In the genomic region with DNA sequence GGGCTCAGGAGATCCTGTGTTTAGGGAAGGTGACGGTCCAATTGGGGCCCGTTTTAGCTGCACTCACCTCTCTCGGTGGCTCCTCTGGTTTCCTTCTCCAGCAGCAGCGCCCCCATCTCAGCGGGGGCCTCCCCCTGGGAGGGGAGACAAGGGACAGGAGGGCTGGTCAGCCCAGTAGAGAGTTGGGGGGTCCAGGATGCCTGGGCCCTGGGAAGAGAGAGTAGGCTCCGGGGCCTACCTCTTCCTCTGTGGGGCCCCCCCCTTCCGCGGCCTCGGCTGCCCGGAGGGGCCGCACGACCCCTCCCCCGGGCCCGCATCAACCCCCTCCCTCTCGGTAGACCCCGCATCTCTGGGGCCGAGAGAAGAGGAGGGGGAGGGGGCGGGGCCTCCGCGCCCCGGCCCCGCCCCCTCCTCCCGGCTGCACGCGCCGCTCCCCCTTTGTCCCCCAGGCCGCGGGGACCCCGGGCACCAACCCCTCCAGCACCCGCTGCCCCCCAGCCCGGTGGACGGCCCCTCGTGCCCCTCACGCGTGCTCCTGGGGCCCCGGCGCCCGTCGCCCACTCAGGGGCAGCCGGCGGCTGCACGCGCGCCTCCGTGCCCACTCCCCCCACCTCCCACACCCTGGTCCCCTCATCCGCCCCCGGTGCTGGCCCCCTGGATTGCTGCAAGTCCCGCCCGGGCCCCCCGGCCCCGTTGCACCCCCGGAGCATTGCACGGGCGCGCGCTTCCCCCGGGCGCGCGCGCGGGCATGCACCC, we compare ENCODE assay signal across 1 cellular context.
A peak's percentile ranks its signal among the peaks of the same experiment; 100 is the strongest.
TF ChIP-seq lines count a peak whose summit lies in the region.

No MANE protein-coding gene starts in this region.

TF ChIP-seq in HepG2, 621 proteins besides CTCF, POLR2A, EP300 and RAD21 (continues in another document):
- TF ChIP-seq MYC (CRISPR knock-in tag; IDR thresholded peaks at IDR 0.05; ENCODE audit: borderline replicate concordance), result 0 out of 2 replicates have a peak, but pooled peaks have one; percentile 28
- peak; percentile 34; the same call in 1 of the 2 replicates for TF ChIP-seq ZFY (CRISPR knock-in tag; IDR thresholded peaks at IDR 0.05)
- TF ChIP-seq, protein P1, sequence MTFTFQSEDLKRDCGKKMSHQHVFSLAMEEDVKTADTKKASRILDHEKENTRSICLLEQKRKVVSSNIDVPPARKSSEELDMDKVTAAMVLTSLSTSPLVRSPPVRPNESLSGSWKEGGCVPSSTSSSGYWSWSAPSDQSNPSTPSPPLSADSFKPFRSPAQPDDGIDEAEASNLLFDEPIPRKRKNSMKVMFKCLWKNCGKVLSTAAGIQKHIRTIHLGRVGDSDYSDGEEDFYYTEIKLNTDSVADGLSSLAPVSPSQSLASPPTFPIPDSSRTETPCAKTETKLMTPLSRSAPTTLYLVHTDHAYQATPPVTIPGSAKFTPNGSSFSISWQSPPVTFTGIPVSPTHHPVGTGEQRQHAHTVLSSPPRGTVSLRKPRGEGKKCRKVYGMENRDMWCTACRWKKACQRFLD (CRISPR knock-in tag; IDR thresholded peaks at IDR 0.05; ENCODE audit: borderline replicate concordance), result no peak
- TF ChIP-seq, protein P2, sequence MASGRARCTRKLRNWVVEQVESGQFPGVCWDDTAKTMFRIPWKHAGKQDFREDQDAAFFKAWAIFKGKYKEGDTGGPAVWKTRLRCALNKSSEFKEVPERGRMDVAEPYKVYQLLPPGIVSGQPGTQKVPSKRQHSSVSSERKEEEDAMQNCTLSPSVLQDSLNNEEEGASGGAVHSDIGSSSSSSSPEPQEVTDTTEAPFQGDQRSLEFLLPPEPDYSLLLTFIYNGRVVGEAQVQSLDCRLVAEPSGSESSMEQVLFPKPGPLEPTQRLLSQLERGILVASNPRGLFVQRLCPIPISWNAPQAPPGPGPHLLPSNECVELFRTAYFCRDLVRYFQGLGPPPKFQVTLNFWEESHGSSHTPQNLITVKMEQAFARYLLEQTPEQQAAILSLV (CRISPR knock-in tag; IDR thresholded peaks at IDR 0.05; ENCODE audit: borderline replicate concordance), result no peak
- TF ChIP-seq ELF3 (CRISPR knock-in tag; IDR thresholded peaks at IDR 0.05), result no peak
- TF ChIP-seq EEA1 (CRISPR knock-in tag; IDR thresholded peaks at IDR 0.05; ENCODE audit: borderline replicate concordance), result peak; percentile 5; the same call in 1 of the 2 replicates
- no peak for TF ChIP-seq JARID2 (CRISPR knock-in tag; IDR thresholded peaks at IDR 0.05; ENCODE audit: insufficient replicate concordance)
- TF ChIP-seq NPAS2 (CRISPR knock-in tag; IDR thresholded peaks at IDR 0.05; ENCODE audit: borderline replicate concordance), result no peak
- peak; percentile 13; the same call in 1 of the 2 replicates for TF ChIP-seq ZNF839 (CRISPR knock-in tag; IDR thresholded peaks at IDR 0.05; ENCODE audit: borderline replicate concordance)
- TF ChIP-seq ZSCAN30 (CRISPR knock-in tag; IDR thresholded peaks at IDR 0.05), result no peak
- no peak for TF ChIP-seq MYNN (CRISPR knock-in tag; IDR thresholded peaks at IDR 0.05; ENCODE audit: low read depth)
- TF ChIP-seq ETV5 (CRISPR knock-in tag; IDR thresholded peaks at IDR 0.05; ENCODE audit: borderline replicate concordance), result 0 out of 2 replicates have a peak, but pooled peaks have one; percentile 12
- TF ChIP-seq, protein P3, sequence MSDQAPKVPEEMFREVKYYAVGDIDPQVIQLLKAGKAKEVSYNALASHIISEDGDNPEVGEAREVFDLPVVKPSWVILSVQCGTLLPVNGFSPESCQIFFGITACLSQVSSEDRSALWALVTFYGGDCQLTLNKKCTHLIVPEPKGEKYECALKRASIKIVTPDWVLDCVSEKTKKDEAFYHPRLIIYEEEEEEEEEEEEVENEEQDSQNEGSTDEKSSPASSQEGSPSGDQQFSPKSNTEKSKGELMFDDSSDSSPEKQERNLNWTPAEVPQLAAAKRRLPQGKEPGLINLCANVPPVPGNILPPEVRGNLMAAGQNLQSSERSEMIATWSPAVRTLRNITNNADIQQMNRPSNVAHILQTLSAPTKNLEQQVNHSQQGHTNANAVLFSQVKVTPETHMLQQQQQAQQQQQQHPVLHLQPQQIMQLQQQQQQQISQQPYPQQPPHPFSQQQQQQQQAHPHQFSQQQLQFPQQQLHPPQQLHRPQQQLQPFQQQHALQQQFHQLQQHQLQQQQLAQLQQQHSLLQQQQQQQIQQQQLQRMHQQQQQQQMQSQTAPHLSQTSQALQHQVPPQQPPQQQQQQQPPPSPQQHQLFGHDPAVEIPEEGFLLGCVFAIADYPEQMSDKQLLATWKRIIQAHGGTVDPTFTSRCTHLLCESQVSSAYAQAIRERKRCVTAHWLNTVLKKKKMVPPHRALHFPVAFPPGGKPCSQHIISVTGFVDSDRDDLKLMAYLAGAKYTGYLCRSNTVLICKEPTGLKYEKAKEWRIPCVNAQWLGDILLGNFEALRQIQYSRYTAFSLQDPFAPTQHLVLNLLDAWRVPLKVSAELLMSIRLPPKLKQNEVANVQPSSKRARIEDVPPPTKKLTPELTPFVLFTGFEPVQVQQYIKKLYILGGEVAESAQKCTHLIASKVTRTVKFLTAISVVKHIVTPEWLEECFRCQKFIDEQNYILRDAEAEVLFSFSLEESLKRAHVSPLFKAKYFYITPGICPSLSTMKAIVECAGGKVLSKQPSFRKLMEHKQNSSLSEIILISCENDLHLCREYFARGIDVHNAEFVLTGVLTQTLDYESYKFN (CRISPR knock-in tag; conservative IDR thresholded peaks at IDR 0.05), result no peak
- TF ChIP-seq, protein P4, sequence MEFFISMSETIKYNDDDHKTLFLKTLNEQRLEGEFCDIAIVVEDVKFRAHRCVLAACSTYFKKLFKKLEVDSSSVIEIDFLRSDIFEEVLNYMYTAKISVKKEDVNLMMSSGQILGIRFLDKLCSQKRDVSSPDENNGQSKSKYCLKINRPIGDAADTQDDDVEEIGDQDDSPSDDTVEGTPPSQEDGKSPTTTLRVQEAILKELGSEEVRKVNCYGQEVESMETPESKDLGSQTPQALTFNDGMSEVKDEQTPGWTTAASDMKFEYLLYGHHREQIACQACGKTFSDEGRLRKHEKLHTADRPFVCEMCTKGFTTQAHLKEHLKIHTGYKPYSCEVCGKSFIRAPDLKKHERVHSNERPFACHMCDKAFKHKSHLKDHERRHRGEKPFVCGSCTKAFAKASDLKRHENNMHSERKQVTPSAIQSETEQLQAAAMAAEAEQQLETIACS (CRISPR knock-in tag; IDR thresholded peaks at IDR 0.05), result peak; percentile 79; the same call in 1 of the 2 replicates
- TF ChIP-seq ZSCAN21 (CRISPR knock-in tag; IDR thresholded peaks at IDR 0.05; ENCODE audit: borderline replicate concordance), result 0 out of 2 replicates have a peak, but pooled peaks have one; percentile 29
- 0 out of 2 replicates have a peak, but pooled peaks have one; percentile 10 for TF ChIP-seq ZNF564 (CRISPR knock-in tag; IDR thresholded peaks at IDR 0.05)
- no peak for TF ChIP-seq HCFC1 (IDR thresholded peaks at IDR 0.05; ENCODE audit: low read depth, low read length)
- TF ChIP-seq SALL1 (CRISPR knock-in tag; IDR thresholded peaks at IDR 0.05), result no peak
- 0 out of 2 replicates have a peak, but pooled peaks have one; percentile 19 for TF ChIP-seq SMAD1 (CRISPR knock-in tag; IDR thresholded peaks at IDR 0.05; ENCODE audit: borderline replicate concordance, low read depth)
- TF ChIP-seq SP1 (IDR thresholded peaks at IDR 0.05), result no peak
- 0 out of 2 replicates have a peak, but pooled peaks have one; percentile 4 for TF ChIP-seq SP1 (CRISPR knock-in tag; IDR thresholded peaks at IDR 0.05)
- TF ChIP-seq ZBTB21 (CRISPR knock-in tag; IDR thresholded peaks at IDR 0.05), result no peak
- 0 out of 2 replicates have a peak, but pooled peaks have one; percentile 20 for TF ChIP-seq IRX3 (CRISPR knock-in tag; IDR thresholded peaks at IDR 0.05; ENCODE audit: borderline replicate concordance, low read depth)
- TF ChIP-seq, protein P5, sequence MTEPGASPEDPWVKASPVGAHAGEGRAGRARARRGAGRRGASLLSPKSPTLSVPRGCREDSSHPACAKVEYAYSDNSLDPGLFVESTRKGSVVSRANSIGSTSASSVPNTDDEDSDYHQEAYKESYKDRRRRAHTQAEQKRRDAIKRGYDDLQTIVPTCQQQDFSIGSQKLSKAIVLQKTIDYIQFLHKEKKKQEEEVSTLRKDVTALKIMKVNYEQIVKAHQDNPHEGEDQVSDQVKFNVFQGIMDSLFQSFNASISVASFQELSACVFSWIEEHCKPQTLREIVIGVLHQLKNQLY (CRISPR knock-in tag; IDR thresholded peaks at IDR 0.05), result no peak
- no peak for TF ChIP-seq CHD4 (IDR thresholded peaks at IDR 0.05; ENCODE audit: borderline replicate concordance, low read length)
- no peak for TF ChIP-seq MXD4 (CRISPR knock-in tag; IDR thresholded peaks at IDR 0.05)
- TF ChIP-seq TMF1 (CRISPR knock-in tag; IDR thresholded peaks at IDR 0.05; ENCODE audit: low read depth), result no peak
- no peak for TF ChIP-seq DMAP1 (CRISPR knock-in tag; IDR thresholded peaks at IDR 0.05)
- TF ChIP-seq, protein P6, sequence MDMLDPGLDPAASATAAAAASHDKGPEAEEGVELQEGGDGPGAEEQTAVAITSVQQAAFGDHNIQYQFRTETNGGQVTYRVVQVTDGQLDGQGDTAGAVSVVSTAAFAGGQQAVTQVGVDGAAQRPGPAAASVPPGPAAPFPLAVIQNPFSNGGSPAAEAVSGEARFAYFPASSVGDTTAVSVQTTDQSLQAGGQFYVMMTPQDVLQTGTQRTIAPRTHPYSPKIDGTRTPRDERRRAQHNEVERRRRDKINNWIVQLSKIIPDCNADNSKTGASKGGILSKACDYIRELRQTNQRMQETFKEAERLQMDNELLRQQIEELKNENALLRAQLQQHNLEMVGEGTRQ (IDR thresholded peaks at IDR 0.05; ENCODE audit: low read depth, low read length), result no peak
- TF ChIP-seq, protein P6 (CRISPR knock-in tag; IDR thresholded peaks at IDR 0.05; ENCODE audit: borderline replicate concordance), result peak; percentile 18; the same call in 1 of the 2 replicates
- no peak for TF ChIP-seq GTF3A (CRISPR knock-in tag; conservative IDR thresholded peaks at IDR 0.05)
- TF ChIP-seq, protein P7, sequence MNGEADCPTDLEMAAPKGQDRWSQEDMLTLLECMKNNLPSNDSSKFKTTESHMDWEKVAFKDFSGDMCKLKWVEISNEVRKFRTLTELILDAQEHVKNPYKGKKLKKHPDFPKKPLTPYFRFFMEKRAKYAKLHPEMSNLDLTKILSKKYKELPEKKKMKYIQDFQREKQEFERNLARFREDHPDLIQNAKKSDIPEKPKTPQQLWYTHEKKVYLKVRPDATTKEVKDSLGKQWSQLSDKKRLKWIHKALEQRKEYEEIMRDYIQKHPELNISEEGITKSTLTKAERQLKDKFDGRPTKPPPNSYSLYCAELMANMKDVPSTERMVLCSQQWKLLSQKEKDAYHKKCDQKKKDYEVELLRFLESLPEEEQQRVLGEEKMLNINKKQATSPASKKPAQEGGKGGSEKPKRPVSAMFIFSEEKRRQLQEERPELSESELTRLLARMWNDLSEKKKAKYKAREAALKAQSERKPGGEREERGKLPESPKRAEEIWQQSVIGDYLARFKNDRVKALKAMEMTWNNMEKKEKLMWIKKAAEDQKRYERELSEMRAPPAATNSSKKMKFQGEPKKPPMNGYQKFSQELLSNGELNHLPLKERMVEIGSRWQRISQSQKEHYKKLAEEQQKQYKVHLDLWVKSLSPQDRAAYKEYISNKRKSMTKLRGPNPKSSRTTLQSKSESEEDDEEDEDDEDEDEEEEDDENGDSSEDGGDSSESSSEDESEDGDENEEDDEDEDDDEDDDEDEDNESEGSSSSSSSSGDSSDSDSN (CRISPR knock-in tag; IDR thresholded peaks at IDR 0.05), result no peak
- TF ChIP-seq, protein P8, sequence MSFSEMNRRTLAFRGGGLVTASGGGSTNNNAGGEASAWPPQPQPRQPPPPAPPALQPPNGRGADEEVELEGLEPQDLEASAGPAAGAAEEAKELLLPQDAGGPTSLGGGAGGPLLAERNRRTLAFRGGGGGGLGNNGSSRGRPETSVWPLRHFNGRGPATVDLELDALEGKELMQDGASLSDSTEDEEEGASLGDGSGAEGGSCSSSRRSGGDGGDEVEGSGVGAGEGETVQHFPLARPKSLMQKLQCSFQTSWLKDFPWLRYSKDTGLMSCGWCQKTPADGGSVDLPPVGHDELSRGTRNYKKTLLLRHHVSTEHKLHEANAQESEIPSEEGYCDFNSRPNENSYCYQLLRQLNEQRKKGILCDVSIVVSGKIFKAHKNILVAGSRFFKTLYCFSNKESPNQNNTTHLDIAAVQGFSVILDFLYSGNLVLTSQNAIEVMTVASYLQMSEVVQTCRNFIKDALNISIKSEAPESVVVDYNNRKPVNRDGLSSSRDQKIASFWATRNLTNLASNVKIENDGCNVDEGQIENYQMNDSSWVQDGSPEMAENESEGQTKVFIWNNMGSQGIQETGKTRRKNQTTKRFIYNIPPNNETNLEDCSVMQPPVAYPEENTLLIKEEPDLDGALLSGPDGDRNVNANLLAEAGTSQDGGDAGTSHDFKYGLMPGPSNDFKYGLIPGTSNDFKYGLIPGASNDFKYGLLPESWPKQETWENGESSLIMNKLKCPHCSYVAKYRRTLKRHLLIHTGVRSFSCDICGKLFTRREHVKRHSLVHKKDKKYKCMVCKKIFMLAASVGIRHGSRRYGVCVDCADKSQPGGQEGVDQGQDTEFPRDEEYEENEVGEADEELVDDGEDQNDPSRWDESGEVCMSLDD (CRISPR knock-in tag; IDR thresholded peaks at IDR 0.05; ENCODE audit: borderline replicate concordance), result no peak
- TF ChIP-seq JDP2 (CRISPR knock-in tag; IDR thresholded peaks at IDR 0.05; ENCODE audit: borderline replicate concordance), result no peak
- TF ChIP-seq, protein P9, sequence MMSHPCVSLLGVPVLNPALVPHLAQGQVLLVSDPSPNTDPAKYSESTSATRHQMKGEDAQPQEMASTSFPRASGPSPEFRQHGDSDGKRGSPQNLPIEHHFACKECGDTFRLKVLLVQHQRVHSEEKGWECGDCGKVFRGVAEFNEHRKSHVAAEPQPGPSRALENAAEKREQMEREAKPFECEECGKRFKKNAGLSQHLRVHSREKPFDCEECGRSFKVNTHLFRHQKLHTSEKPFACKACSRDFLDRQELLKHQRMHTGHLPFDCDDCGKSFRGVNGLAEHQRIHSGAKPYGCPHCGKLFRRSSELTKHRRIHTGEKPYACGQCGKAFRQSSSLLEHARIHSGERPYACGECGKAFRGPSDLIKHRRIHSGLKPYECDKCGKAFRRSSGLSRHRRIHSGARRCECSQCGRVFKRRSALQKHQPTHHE (CRISPR knock-in tag; IDR thresholded peaks at IDR 0.05; ENCODE audit: borderline replicate concordance), result no peak
- TF ChIP-seq NFE2L2 (IDR thresholded peaks at IDR 0.05; ENCODE audit: low read length), result no peak
- no peak for TF ChIP-seq ZNF703 (CRISPR knock-in tag; IDR thresholded peaks at IDR 0.05; ENCODE audit: borderline replicate concordance)
- TF ChIP-seq HNRNPK (IDR thresholded peaks at IDR 0.05; ENCODE audit: low read depth, low read length, poor library complexity, severe bottlenecking), result peak; percentile 89
- 0 out of 2 replicates have a peak, but pooled peaks have one; percentile 65 for TF ChIP-seq ZNF235 (CRISPR knock-in tag; IDR thresholded peaks at IDR 0.05; ENCODE audit: borderline replicate concordance)
- no peak for TF ChIP-seq PITX1 (CRISPR knock-in tag; IDR thresholded peaks at IDR 0.05)
